9 cellular contexts compared by ENCODE assay signal in the genomic region with DNA sequence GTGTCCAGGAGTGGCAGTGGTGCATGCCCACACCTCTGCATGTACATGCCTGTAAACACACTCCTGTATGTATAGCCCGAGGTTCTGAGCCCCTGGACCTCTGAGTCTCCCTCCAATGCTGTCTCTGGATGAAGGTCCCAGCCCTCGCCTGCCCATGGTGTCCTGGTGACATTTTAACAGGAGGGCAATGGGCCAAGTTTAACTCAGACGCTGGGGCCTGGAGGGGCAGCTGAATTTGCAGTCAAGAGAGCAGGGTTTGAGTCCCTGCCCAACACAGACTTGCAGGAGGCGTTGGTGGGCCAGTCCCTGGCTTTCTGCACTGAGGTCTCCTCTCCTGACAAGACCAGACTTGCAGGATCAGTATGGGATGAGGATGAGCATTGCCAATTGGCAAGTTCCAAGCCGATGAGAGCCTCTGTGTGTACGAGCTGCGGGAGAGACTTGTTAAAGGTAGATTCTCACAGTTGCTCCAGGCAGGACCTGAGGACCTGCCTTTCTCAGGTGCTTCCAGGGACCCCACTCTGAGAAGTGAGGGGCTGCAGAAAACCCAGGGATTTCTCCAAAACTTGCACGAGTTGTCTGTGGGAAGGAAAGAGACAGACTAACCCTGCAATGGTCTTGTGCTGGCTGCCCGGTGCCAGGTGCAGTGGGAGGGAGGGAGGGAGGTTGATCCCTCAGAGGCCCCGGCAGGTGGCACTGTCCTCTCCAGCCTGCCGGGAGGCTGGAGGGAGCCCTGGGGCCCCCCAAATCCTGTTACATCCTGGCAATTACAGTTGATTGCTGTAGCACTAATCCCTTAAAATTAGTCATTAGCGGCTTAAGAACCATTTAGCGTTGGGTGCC.
DNase-seq lines count a peak whose midpoint lies in the region; ATAC-seq and TF ChIP-seq lines count a peak whose summit lies in the region.
"Had no signal": no experiment of that assay in that cellular context is flagged by ENCODE, and none has a peak within 500 bp of the region (broad histone marks: within the 10 kb centered on the region; RNA-seq: fewer than 3 reads in every experiment).

No MANE protein-coding gene starts in this region.

- DNase-seq in CD4-positive, alpha-beta T cell = no peak
- DNase-seq in astrocyte of the cerebellum (ENCODE audit: low read depth) (no peak), right lobe of liver (peak in 2 of 3 donors; percentile 55 to 66)
- DNase-seq in stimulated activated naive CD4-positive, alpha-beta T cell treated with Interleukin-2 at 50 U/mL for 16 hours (lab: John Stamatoyannopoulos, UW) = no peak
- no peak for DNase-seq in CD4-positive, alpha-beta memory T cell
- no peak for DNase-seq in activated T-helper 2 cell treated with anti-CD3 and anti-CD28 coated beads, Interferon-gamma antibody, Interleukin-2, Interleukin-4, amounts not matched to agents 10 μg/mL and 5 μg/mL and 100 μg/mL, durations not matched to agents 14 hours and 24 hours and 36 hours (ENCODE audit: low spot score)
- DNase-seq: stimulated activated CD4-positive, alpha-beta T cell treated with anti-CD3 and anti-CD28 coated beads, Interleukin-2, amount 100 ng/mL, for 48 hours had no signal

- ATAC-seq in CD4-positive, alpha-beta T cell (ENCODE audit: poor library complexity) = no peak
- ATAC-seq in right lobe of liver = peak; percentile 63 to 86 (median 82)
- ATAC-seq in HG02970 (IDR thresholded peaks at IDR 0.05; ENCODE audit: low FRiP score, unreplicated experiment) = no peak

- no peaks in the 10 kb centered on the region for H3K27me3 Mint-ChIP-seq in CD4-positive, alpha-beta T cell
- H3K27me3 Mint-ChIP-seq in CD4-positive, alpha-beta memory T cell = no peaks in the 10 kb centered on the region
- no peaks in the 10 kb centered on the region for H3K27me3 Mint-ChIP-seq in activated T-helper 2 cell treated with anti-CD3 and anti-CD28 coated beads, Interferon-gamma antibody, Interleukin-2, Interleukin-4, amounts not matched to agents 10 μg/mL and 5 μg/mL and 100 μg/mL, durations not matched to agents 14 hours and 24 hours and 36 hours (ENCODE audit: low read depth)

- no peak overlapping the region for H3K27ac ChIP-seq in CD4-positive, alpha-beta T cell (ENCODE audit: low read depth, low read length)
- H3K27ac ChIP-seq in HUES48 (ENCODE audit: low read depth, low read length) (peak overlapping the region; percentile 7), right lobe of liver (peak overlapping the region in 1 of 3 donors; percentile 37)
- no peak overlapping the region for H3K27ac ChIP-seq in CD4-positive, alpha-beta memory T cell (ENCODE audit: low read depth, low read length)

- H3K36me3 Mint-ChIP-seq in CD4-positive, alpha-beta T cell (ENCODE audit: low read depth) = peaks cover 7% of the 10 kb centered on the region
- peaks cover 3 to 7% of the 10 kb centered on the region in 2 donors for H3K36me3 Mint-ChIP-seq in CD4-positive, alpha-beta memory T cell
- H3K36me3 Mint-ChIP-seq in activated T-helper 2 cell treated with anti-CD3 and anti-CD28 coated beads, Interferon-gamma antibody, Interleukin-2, Interleukin-4, amounts not matched to agents 10 μg/mL and 5 μg/mL and 100 μg/mL, durations not matched to agents 14 hours and 24 hours and 36 hours (ENCODE audit: low read depth) = no peaks in the 10 kb centered on the region

- POLR2A ChIA-PET in CD4-positive, alpha-beta T cell (lab: Charles Lee) = no interaction called here
- POLR2A ChIA-PET in CD4-positive, alpha-beta memory T cell (lab: Charles Lee; ENCODE audit: partially characterized antibody) = no interaction called here

- H3K27ac Mint-ChIP-seq in CD4-positive, alpha-beta T cell = peak overlapping the region; percentile 30
- H3K27ac Mint-ChIP-seq in CD4-positive, alpha-beta memory T cell = peak overlapping the region in 1 of 7 donors; percentile 63
- H3K27ac Mint-ChIP-seq in activated T-helper 2 cell treated with anti-CD3 and anti-CD28 coated beads, Interferon-gamma antibody, Interleukin-2, Interleukin-4, amounts not matched to agents 10 μg/mL and 5 μg/mL and 100 μg/mL, durations not matched to agents 14 hours and 24 hours and 36 hours = no peak overlapping the region

- no peaks in the 10 kb centered on the region for H3K36me3 ChIP-seq in HUES48 (ENCODE audit: control insufficient read depth, insufficient read depth, low read length)
- H3K36me3 ChIP-seq in right lobe of liver = no peaks in the 10 kb centered on the region
- no peaks in the 10 kb centered on the region for H3K36me3 ChIP-seq in CD4-positive, alpha-beta memory T cell (ENCODE audit: insufficient read depth, low read length)

- H3K4me1 Mint-ChIP-seq in CD4-positive, alpha-beta T cell (ENCODE audit: low read depth) = no peaks in the 10 kb centered on the region
- peaks cover 0 to 5% (median 1%) of the 10 kb centered on the region in 4 donors for H3K4me1 Mint-ChIP-seq in CD4-positive, alpha-beta memory T cell
- no peaks in the 10 kb centered on the region for H3K4me1 Mint-ChIP-seq in activated T-helper 2 cell treated with anti-CD3 and anti-CD28 coated beads, Interferon-gamma antibody, Interleukin-2, Interleukin-4, amounts not matched to agents 10 μg/mL and 5 μg/mL and 100 μg/mL, durations not matched to agents 14 hours and 24 hours and 36 hours (ENCODE audit: low read depth)

- no peak overlapping the region for H3K4me3 Mint-ChIP-seq in CD4-positive, alpha-beta T cell
- H3K4me3 Mint-ChIP-seq in CD4-positive, alpha-beta memory T cell = no peak overlapping the region
- H3K4me3 Mint-ChIP-seq in activated T-helper 2 cell treated with anti-CD3 and anti-CD28 coated beads, Interferon-gamma antibody, Interleukin-2, Interleukin-4, amounts not matched to agents 10 μg/mL and 5 μg/mL and 100 μg/mL, durations not matched to agents 14 hours and 24 hours and 36 hours (ENCODE audit: low read depth) = no peak overlapping the region

- 14% methylated on average over 4 of the region's 13 CpGs for WGBS in right lobe of liver (ENCODE audit: insufficient coverage, low coverage, low lambda C conversion rate, missing lambda C conversion rate)

- CTCF ChIA-PET in CD4-positive, alpha-beta T cell (lab: Charles Lee) = no interaction called here
- CTCF ChIA-PET in CD4-positive, alpha-beta memory T cell (lab: Charles Lee; ENCODE audit: partially characterized antibody) = no interaction called here

- no peaks in the 10 kb centered on the region for H3K9me3 Mint-ChIP-seq in CD4-positive, alpha-beta T cell
- no peaks in the 10 kb centered on the region for H3K9me3 Mint-ChIP-seq in CD4-positive, alpha-beta memory T cell
- no peaks in the 10 kb centered on the region for H3K9me3 Mint-ChIP-seq in activated T-helper 2 cell treated with anti-CD3 and anti-CD28 coated beads, Interferon-gamma antibody, Interleukin-2, Interleukin-4, amounts not matched to agents 10 μg/mL and 5 μg/mL and 100 μg/mL, durations not matched to agents 14 hours and 24 hours and 36 hours

- no peak for TF ChIP-seq POLR2A in right lobe of liver (IDR thresholded peaks at IDR 0.05)

- no peak overlapping the region for H3K9ac ChIP-seq in HUES48 (ENCODE audit: low read depth, low read length)

- in situ Hi-C loops in astrocyte of the cerebellum (cut with HindIII; ENCODE audit: low sequenced_read_pairs) = no loop called here

- no peaks in the 10 kb centered on the region for H3K9me3 ChIP-seq in CD4-positive, alpha-beta T cell (ENCODE audit: control insufficient read depth, low read length)
- no peaks in the 10 kb centered on the region for H3K9me3 ChIP-seq in HUES48 (ENCODE audit: control insufficient read depth, insufficient read depth, low read length)
- no peaks in the 10 kb centered on the region for H3K9me3 ChIP-seq in right lobe of liver
- no peaks in the 10 kb centered on the region for H3K9me3 ChIP-seq in CD4-positive, alpha-beta memory T cell (ENCODE audit: control insufficient read depth in 1 of 2, low read length in 2 of 2)

- no peaks in the 10 kb centered on the region for H3K4me1 ChIP-seq in HUES48 (ENCODE audit: control insufficient read depth, insufficient read depth, low read length)
- H3K4me1 ChIP-seq in right lobe of liver = peaks cover 0 to 10% (median 2%) of the 10 kb centered on the region in 4 donors
- no peaks in the 10 kb centered on the region for H3K4me1 ChIP-seq in CD4-positive, alpha-beta memory T cell (ENCODE audit: insufficient read depth, low read length)

- intact Hi-C loops in CD4-positive, alpha-beta T cell (cut with DNase I, micrococcal nuclease) = no loop called here
- intact Hi-C loops in right lobe of liver (cut with DNase I) = no loop called here
- intact Hi-C loops in CD4-positive, alpha-beta memory T cell (cut with micrococcal nuclease) = loop anchor here (5.0 kb wide), 1 partner anchor 535 kb away; no protein-coding TSS in a partner anchor
- intact Hi-C loops in activated T-helper 2 cell treated with anti-CD3 and anti-CD28 coated beads, Interferon-gamma antibody, Interleukin-2, Interleukin-4, amounts not matched to agents 10 μg/mL and 5 μg/mL and 100 μg/mL, durations not matched to agents 14 hours and 24 hours and 36 hours (cut with micrococcal nuclease) = no loop called here

- H3K4me3 ChIP-seq in HUES48 (ENCODE audit: low read depth, low read length) (no peak overlapping the region), astrocyte of the cerebellum (ENCODE audit: low read depth, low read length) (no peak overlapping the region), right lobe of liver (no peak overlapping the region)
- H3K4me3 ChIP-seq in CD4-positive, alpha-beta memory T cell (ENCODE audit: low read length in 2 of 2) = no peak overlapping the region

- H3K27me3 ChIP-seq in CD4-positive, alpha-beta T cell (ENCODE audit: control insufficient read depth, insufficient read depth, low read length) = no peaks in the 10 kb centered on the region
- no peaks in the 10 kb centered on the region for H3K27me3 ChIP-seq in HUES48 (ENCODE audit: control insufficient read depth, insufficient read depth, low read length)
- H3K27me3 ChIP-seq in right lobe of liver = no peaks in the 10 kb centered on the region
- H3K27me3 ChIP-seq in CD4-positive, alpha-beta memory T cell (ENCODE audit: insufficient read depth, low read length) = no peaks in the 10 kb centered on the region

- no peak for TF ChIP-seq CTCF in CD4-positive, alpha-beta T cell (IDR thresholded peaks at IDR 0.05)
- peak; percentile 9 for TF ChIP-seq CTCF in astrocyte of the cerebellum (IDR thresholded peaks at IDR 0.05; ENCODE audit: low read depth, low read length, missing control alignments)
- peak; percentile 23 to 60 (median 52) for TF ChIP-seq CTCF in right lobe of liver (IDR thresholded peaks at IDR 0.05)

Comparison
In these comparisons a context has a peak if more than half of its experiments do, and no peak if none do; other contexts are left out.
1. ATAC-seq: peak in right lobe of liver (4 of 4); none in CD4-positive, alpha-beta T cell (single experiment) and HG02970 (single experiment).
2. DNase-seq: peak in right lobe of liver (2 of 3); none in CD4-positive, alpha-beta T cell (0 of 10), astrocyte of the cerebellum (single experiment), stimulated activated naive CD4-positive, alpha-beta T cell treated with Interleukin-2 at 50 U/mL for 16 hours (single experiment), CD4-positive, alpha-beta memory T cell (0 of 5) and activated T-helper 2 cell treated with anti-CD3 and anti-CD28 coated beads, Interferon-gamma antibody, Interleukin-2, Interleukin-4, amounts not matched to agents 10 μg/mL and 5 μg/mL and 100 μg/mL, durations not matched to agents 14 hours and 24 hours and 36 hours (single experiment).